27 cellular contexts compared by ENCODE assay signal in the genomic region with DNA sequence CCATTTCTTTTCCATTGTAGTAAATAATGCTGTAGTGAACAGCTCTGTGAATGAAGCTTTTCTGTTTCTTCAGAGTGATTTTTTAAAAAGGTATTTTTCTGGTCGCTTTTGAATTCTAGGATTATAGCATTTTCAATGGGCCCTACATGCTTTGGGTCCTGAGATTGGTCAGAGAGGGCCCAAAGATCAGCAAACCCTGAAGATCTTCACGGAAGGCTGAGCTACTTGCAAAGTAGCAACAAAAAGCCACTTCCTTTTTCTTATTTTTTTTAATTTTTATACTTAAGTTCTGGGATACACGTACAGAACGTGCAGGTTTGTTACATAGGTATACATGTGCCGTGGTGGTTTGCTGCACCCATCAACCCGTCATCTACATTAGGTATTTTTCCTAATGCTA.
"Had no signal": no experiment of that assay in that cellular context is flagged by ENCODE, and none has a peak within 500 bp of the region (broad histone marks: within the 10 kb centered on the region; RNA-seq: fewer than 3 reads in every experiment).

No MANE protein-coding gene starts in this region.

- H3K27me3 Mint-ChIP-seq: progenitor cell of endocrine pancreas; stimulated activated naive CD8-positive, alpha-beta T cell treated with anti-CD3 and anti-CD28 coated beads, Interleukin-15, Interleukin-2, amounts not matched to agents 100 ng/mL and 50 ng/mL, for 24 hours had no signal

- H3K4me2 ChIP-seq: neural progenitor cell had no signal

- ATAC-seq: natural killer cell; psoas muscle; right cardiac atrium; right lobe of liver; stimulated activated effector memory CD8-positive, alpha-beta T cell treated with anti-CD3 and anti-CD28 coated beads, Interleukin-12 subunit alpha, Interleukin-12 subunit beta, amount 100 ng/mL, for 72 hours had no signal

- H3K27me3 ChIP-seq: neural progenitor cell, ovary, right lobe of liver, sigmoid colon, stomach, thyroid gland, tibial nerve, upper lobe of left lung, vagina had no signal

- H3K27ac Mint-ChIP-seq: natural killer cell; nephron; neural progenitor cell; progenitor cell of endocrine pancreas; stimulated activated effector memory CD8-positive, alpha-beta T cell treated with anti-CD3 and anti-CD28 coated beads, Interleukin-12 subunit alpha, Interleukin-12 subunit beta, amount 100 ng/mL, for 72 hours; stimulated activated naive CD8-positive, alpha-beta T cell treated with anti-CD3 and anti-CD28 coated beads, Interleukin-15, Interleukin-2, amounts not matched to agents 100 ng/mL and 50 ng/mL, for 24 hours had no signal

- H3K79me2 ChIP-seq: parathyroid adenoma had no signal

- H3K4me1 ChIP-seq: neural progenitor cell, parathyroid adenoma, psoas muscle, right lobe of liver, sigmoid colon, stomach, thyroid gland, tibial nerve, upper lobe of left lung, vagina had no signal

- DNase-seq: natural killer cell; occipital lobe; ovary; posterior cingulate gyrus; psoas muscle; right cardiac atrium; right lobe of liver; sigmoid colon; small intestine; stimulated activated CD4-positive, alpha-beta T cell treated with anti-CD3 and anti-CD28 coated beads, Interleukin-15, amount 100 ng/mL, for 24 hours; stimulated activated CD4-positive, alpha-beta T cell treated with anti-CD3 and anti-CD28 coated beads, Interleukin-2, amount 100 ng/mL, for 24 hours; stimulated activated CD4-positive, alpha-beta T cell treated with anti-CD3 and anti-CD28 coated beads, Interleukin-2, amount 100 ng/mL, for 48 hours; stimulated activated CD4-positive, alpha-beta T cell treated with anti-CD3 and anti-CD28 coated beads, Interleukin-4, amount 100 ng/mL, for 24 hours; stimulated activated naive CD4-positive, alpha-beta T cell; stomach; thyroid gland; trophoblast cell; upper lobe of left lung had no signal

- H3K27ac ChIP-seq: neural progenitor cell, ovary, parathyroid adenoma, psoas muscle, right lobe of liver, sigmoid colon, stomach, thoracic aorta, thyroid gland, tibial nerve, upper lobe of left lung, vagina had no signal

- H3K4me3 Mint-ChIP-seq: natural killer cell; nephron; neural progenitor cell; stimulated activated effector memory CD8-positive, alpha-beta T cell treated with anti-CD3 and anti-CD28 coated beads, Interleukin-12 subunit alpha, Interleukin-12 subunit beta, amount 100 ng/mL, for 72 hours; stimulated activated naive CD8-positive, alpha-beta T cell treated with anti-CD3 and anti-CD28 coated beads, Interleukin-15, Interleukin-2, amounts not matched to agents 100 ng/mL and 50 ng/mL, for 24 hours had no signal

- H3K9ac ChIP-seq: neural progenitor cell, parathyroid adenoma had no signal

- H2AFZ ChIP-seq: neural progenitor cell, parathyroid adenoma had no signal

- H3K4me3 ChIP-seq: neural progenitor cell, ovary, psoas muscle, right lobe of liver, sigmoid colon, stomach, thoracic aorta, thyroid gland, tibial nerve, upper lobe of left lung, vagina had no signal

- H3K36me3 Mint-ChIP-seq: natural killer cell; stimulated activated effector memory CD8-positive, alpha-beta T cell treated with anti-CD3 and anti-CD28 coated beads, Interleukin-12 subunit alpha, Interleukin-12 subunit beta, amount 100 ng/mL, for 72 hours had no signal

- H3K4me1 Mint-ChIP-seq: natural killer cell; neural progenitor cell; stimulated activated effector memory CD8-positive, alpha-beta T cell treated with anti-CD3 and anti-CD28 coated beads, Interleukin-12 subunit alpha, Interleukin-12 subunit beta, amount 100 ng/mL, for 72 hours had no signal
